Comparison of ENCODE assay signal across 8 cellular contexts in genomic region chr11:74988541-74989268, GRCh38. TPM values are rescaled to one million over a fixed set of nuclear protein-coding genes. Genes with fewer than 3 reads are reported as not detected.
A peak's percentile ranks its signal among the peaks of the same experiment; 100 is the strongest.
DNase-seq lines count a peak whose midpoint lies in the region; ATAC-seq and TF ChIP-seq lines count a peak whose summit lies in the region.

NEU3 (plus strand) TSS chr11:74988933; CDS start chr11:74989061, 128 bp downstream.

- H3K36me3 ChIP-seq in rectal smooth muscle tissue (ENCODE audit: control insufficient read depth, insufficient read depth, low read length) (no peaks in the 10 kb centered on the region), vagina (no peaks in the 10 kb centered on the region)

- no peaks in the 10 kb centered on the region for H3K9me3 Mint-ChIP-seq in T-helper 1 cell treated with Interleukin-12 subunit alpha and Interleukin-12 subunit beta and Interleukin-4 antibody, amounts not matched to agents 30 μg/mL and 1 μg/mL, for 36 hours

- H3K4me1 Mint-ChIP-seq in T-helper 1 cell treated with Interleukin-12 subunit alpha and Interleukin-12 subunit beta and Interleukin-4 antibody, amounts not matched to agents 30 μg/mL and 1 μg/mL, for 36 hours (ENCODE audit: low read depth), result peaks cover 24% of the 10 kb centered on the region

- H3K27ac ChIP-seq in right cardiac atrium (ENCODE audit: low read length) (peak within 1 kb of the TSS; percentile 54), rectal smooth muscle tissue (ENCODE audit: low read depth, low read length) (peak within 1 kb of the TSS; percentile 32), vagina (peak within 1 kb of the TSS; percentile 39)

- H3K36me3 Mint-ChIP-seq in T-helper 1 cell treated with Interleukin-12 subunit alpha and Interleukin-12 subunit beta and Interleukin-4 antibody, amounts not matched to agents 30 μg/mL and 1 μg/mL, for 36 hours (ENCODE audit: low read depth), result no peaks in the 10 kb centered on the region

- H3K27ac Mint-ChIP-seq in T-helper 1 cell treated with Interleukin-12 subunit alpha and Interleukin-12 subunit beta and Interleukin-4 antibody, amounts not matched to agents 30 μg/mL and 1 μg/mL, for 36 hours, result peak within 1 kb of the TSS; percentile 89

- ATAC-seq in HG02852 (IDR thresholded peaks at IDR 0.05; ENCODE audit: unreplicated experiment) (peak; percentile 87), right cardiac atrium (peak; percentile 97 to 99)

- H3K27me3 ChIP-seq in right cardiac atrium (ENCODE audit: control insufficient read depth, insufficient read depth) (no peaks in the 10 kb centered on the region), rectal smooth muscle tissue (ENCODE audit: control insufficient read depth, insufficient read depth, low read length) (no peaks in the 10 kb centered on the region), vagina (no peaks in the 10 kb centered on the region)

- H3K4me1 ChIP-seq in right cardiac atrium (ENCODE audit: control insufficient read depth, insufficient read depth, low read length), result no peaks in the 10 kb centered on the region
- peaks cover 5% of the 10 kb centered on the region for H3K4me1 ChIP-seq in rectal smooth muscle tissue (ENCODE audit: control insufficient read depth, insufficient read depth, low read length)
- peaks cover 14% of the 10 kb centered on the region for H3K4me1 ChIP-seq in vagina

- H3K9me3 ChIP-seq in right cardiac atrium (ENCODE audit: control insufficient read depth, low read length) (no peaks in the 10 kb centered on the region), vagina (no peaks in the 10 kb centered on the region)

- TF ChIP-seq CTCF in GM13977 (IDR thresholded peaks at IDR 0.05; ENCODE audit: extremely low read depth, insufficient read depth, missing control alignments), result no peak
- TF ChIP-seq CTCF in vagina (IDR thresholded peaks at IDR 0.05), result no peak

- WGBS in right cardiac atrium, result under 1% methylated on average over 46 of the region's 46 CpGs

- peak within 1 kb of the TSS; percentile 46 for H3K9ac ChIP-seq in rectal smooth muscle tissue (ENCODE audit: low read length)

- peak within 1 kb of the TSS; percentile 82 for H3K4me3 ChIP-seq in right cardiac atrium (ENCODE audit: low read length)
- peak within 1 kb of the TSS; percentile 92 for H3K4me3 ChIP-seq in rectal smooth muscle tissue (ENCODE audit: low read length)
- H3K4me3 ChIP-seq in vagina, result peak within 1 kb of the TSS; percentile 55 to 64

- DNase-seq in GM13977 (ENCODE audit: low spot score) (peak; percentile 90), NCI-H146 (lab: John Stamatoyannopoulos, UW) (peak; percentile 88), amniotic stem cell (lab: John Stamatoyannopoulos, UW) (peak; percentile 44), right cardiac atrium (peak; percentile 83 to 91 (median 91)), vagina (ENCODE audit: extremely low spot score in 2 of 2) (no peak)

- intact Hi-C loops in right cardiac atrium (cut with DNase I) (no loop called here), vagina (cut with DNase I) (no loop called here)

- H3K27me3 Mint-ChIP-seq in T-helper 1 cell treated with Interleukin-12 subunit alpha and Interleukin-12 subunit beta and Interleukin-4 antibody, amounts not matched to agents 30 μg/mL and 1 μg/mL, for 36 hours (ENCODE audit: low read depth), result no peaks in the 10 kb centered on the region

- peak within 1 kb of the TSS; percentile 93 for H3K4me3 Mint-ChIP-seq in T-helper 1 cell treated with Interleukin-12 subunit alpha and Interleukin-12 subunit beta and Interleukin-4 antibody, amounts not matched to agents 30 μg/mL and 1 μg/mL, for 36 hours

- in situ Hi-C loops in GM13977 (cut with MboI; ENCODE audit: low pct_unique_long_range_greater_than_20kb, low sequenced_read_pairs, unreplicated experiment), result no loop called here

- TF ChIP-seq POLR2A in vagina (IDR thresholded peaks at IDR 0.05), result peak in 1 of 2 donors; percentile 28

RNA-seq across cellular contexts. Expression of gene NEU3, which starts in this region (rescaled TPM):
- 1 to 10 TPM; 3.6 to 7.2 (median 4.9) TPM for total RNA-seq in right cardiac atrium
- polyA plus RNA-seq in right cardiac atrium, result 5.2 TPM
- 5.6 TPM for total RNA-seq in vagina

Comparison
In these comparisons a context has a peak if more than half of its experiments do, and no peak if none do; other contexts are left out.
1. DNase-seq: peak in GM13977 (single experiment), NCI-H146 (single experiment), amniotic stem cell (single experiment) and right cardiac atrium (3 of 3); none in vagina (0 of 2).
2. Peak in every context shown above with its lines, with median percentiles within 50 percentile points of each other: H3K27ac ChIP-seq and H3K4me3 ChIP-seq.